Comparison of ENCODE assay signal across 19 cellular contexts in genomic region chr2:45412754-45413379, GRCh38.
A peak's percentile ranks its signal among the peaks of the same experiment; 100 is the strongest.
DNase-seq lines count a peak whose midpoint lies in the region; ATAC-seq, FAIRE-seq and TF ChIP-seq lines count a peak whose summit lies in the region.
"Had no signal": no experiment of that assay in that cellular context is flagged by ENCODE, and none has a peak within 500 bp of the region (broad histone marks: within the 10 kb centered on the region; RNA-seq: fewer than 3 reads in every experiment).

No MANE protein-coding gene starts in this region.

- H3K36me3 ChIP-seq in MM.1S (replicated peaks; ENCODE audit: insufficient read depth, low read length) (no peaks in the 10 kb centered on the region), K562 (ENCODE audit: control insufficient read depth, insufficient read depth, low read length) (peaks cover 20% of the 10 kb centered on the region), kidney (ENCODE audit: control insufficient read depth in 1 of 2, insufficient read depth in 2 of 2, low read length in 2 of 2) (peaks cover 0 to 6% of the 10 kb centered on the region in 2 donors)
- H3K36me3 ChIP-seq: colonic mucosa had no signal

- TF ChIP-seq RAD21 in K562 (CRISPR knock-in tag; conservative IDR thresholded peaks at IDR 0.05 in 1 of 2, IDR thresholded peaks at IDR 0.05 in 1 of 2): no peak

- no peaks in the 10 kb centered on the region for H3K27me3 Mint-ChIP-seq in mesothelial cell of epicardium (ENCODE audit: low read depth)
- no peaks in the 10 kb centered on the region for H3K27me3 Mint-ChIP-seq in naive thymus-derived CD8-positive, alpha-beta T cell
- H3K27me3 Mint-ChIP-seq: CD4-positive, alpha-beta memory T cell; stimulated activated naive CD8-positive, alpha-beta T cell treated with anti-CD3 and anti-CD28 coated beads, Interleukin-15, amount 100 ng/mL, for 72 hours had no signal

- peaks cover 4% of the 10 kb centered on the region for H3K9me3 Mint-ChIP-seq in mesothelial cell of epicardium
- H3K9me3 Mint-ChIP-seq in naive thymus-derived CD8-positive, alpha-beta T cell: no peaks in the 10 kb centered on the region
- H3K9me3 Mint-ChIP-seq: CD4-positive, alpha-beta memory T cell; stimulated activated naive CD8-positive, alpha-beta T cell treated with anti-CD3 and anti-CD28 coated beads, Interleukin-15, amount 100 ng/mL, for 72 hours had no signal

- no peak for TF ChIP-seq POLR2A in K562 (conservative IDR thresholded peaks at IDR 0.05)

- H3K27me3 ChIP-seq in MM.1S (replicated peaks; ENCODE audit: insufficient read depth, low read length) (no peaks in the 10 kb centered on the region), K562 (ENCODE audit: control insufficient read depth in 2 of 2, insufficient read depth in 2 of 2, low read length in 2 of 2) (no peaks in the 10 kb centered on the region)
- H3K27me3 ChIP-seq: colonic mucosa had no signal

- peak overlapping the region; percentile 40 for H3K4me2 ChIP-seq in MM.1S (ENCODE audit: low read depth, low read length)
- H3K4me2 ChIP-seq in K562 (ENCODE audit: insufficient read depth, low read length): no peak overlapping the region

- in situ Hi-C loops in K562 (cut with MboI) (no loop called here), GM13976 (cut with MboI; ENCODE audit: low sequenced_read_pairs, unreplicated experiment) (no loop called here)

- intact Hi-C loops in K562 (cut with micrococcal nuclease): no loop called here
- intact Hi-C loops in kidney (cut with DNase I): no loop called here

- FAIRE-seq in K562 (lab: Jason Lieb, UNC): peak; percentile 15
- FAIRE-seq in kidney (lab: Jason Lieb, UNC): no peak
- FAIRE-seq: HTR-8/SVneo had no signal

- H3K4me3 ChIP-seq in MM.1S (ENCODE audit: low read length): peak overlapping the region; percentile 33; the same call in 1 of the 2 replicates
- H3K4me3 ChIP-seq in K562: no peak overlapping the region
- H3K4me3 ChIP-seq in kidney (ENCODE audit: low read length in 2 of 2): no peak overlapping the region
- H3K4me3 ChIP-seq: colonic mucosa had no signal

- H3K4me3 Mint-ChIP-seq in mesothelial cell of epicardium: no peak overlapping the region
- H3K4me3 Mint-ChIP-seq in naive thymus-derived CD8-positive, alpha-beta T cell: no peak overlapping the region
- H3K4me3 Mint-ChIP-seq: activated CD8-positive, alpha-beta T cell treated with anti-CD3 and anti-CD28 coated beads, Interleukin-2, amount 10 ng/mL, durations not matched to agents 7 days and 5 days; CD4-positive, alpha-beta memory T cell; stimulated activated naive CD8-positive, alpha-beta T cell treated with anti-CD3 and anti-CD28 coated beads, Interleukin-15, amount 100 ng/mL, for 72 hours had no signal

- no peaks in the 10 kb centered on the region for H3K9me2 ChIP-seq in MM.1S (replicated peaks; ENCODE audit: insufficient read depth, low read length)

- peaks cover 18% of the 10 kb centered on the region for H3K36me3 Mint-ChIP-seq in mesothelial cell of epicardium
- H3K36me3 Mint-ChIP-seq in naive thymus-derived CD8-positive, alpha-beta T cell: peaks cover 9 to 67% (median 41%) of the 10 kb centered on the region in 3 donors

- WGBS in K562 (ENCODE audit: insufficient coverage, low coverage, missing lambda C conversion rate): 78% methylated on average over 2 of the region's 2 CpGs

- H3F3A ChIP-seq in MM.1S (ENCODE audit: insufficient read depth, low read length): peaks cover 22% of the 10 kb centered on the region

- ATAC-seq in K562: no peak
- ATAC-seq in naive thymus-derived CD8-positive, alpha-beta T cell: no peak
- ATAC-seq: activated CD8-positive, alpha-beta T cell treated with anti-CD3 and anti-CD28 coated beads, Interleukin-2, amount 10 ng/mL, durations not matched to agents 7 days and 5 days; left colon; Panc1; stimulated activated naive CD8-positive, alpha-beta T cell treated with anti-CD3 and anti-CD28 coated beads, Interleukin-15, amount 100 ng/mL, for 72 hours had no signal

- H3K79me2 ChIP-seq in MM.1S (ENCODE audit: low read length) (0 out of 2 replicates have a peak, but pooled peaks cover 12% of the 10 kb centered on the region), K562 (ENCODE audit: control insufficient read depth, insufficient read depth, low read length) (no peaks in the 10 kb centered on the region)

- TF ChIP-seq CTCF in MM.1S (IDR thresholded peaks at IDR 0.05; ENCODE audit: low read length): no peak
- no peak for TF ChIP-seq CTCF in K562 (IDR thresholded peaks at IDR 0.05 in 2 of 3, conservative IDR thresholded peaks at IDR 0.05 in 1 of 3; ENCODE audit: insufficient read depth in 2 of 3, low read depth in 1 of 3, low read length in 3 of 3)
- no peak for TF ChIP-seq CTCF in mesothelial cell of epicardium (IDR thresholded peaks at IDR 0.05; ENCODE audit: unreplicated experiment)
- TF ChIP-seq CTCF in GM13976 (IDR thresholded peaks at IDR 0.05; ENCODE audit: borderline replicate concordance, control extremely low read depth, extremely low read depth, insufficient read depth, missing control alignments): no peak
- no peak for TF ChIP-seq CTCF in kidney (IDR thresholded peaks at IDR 0.05; ENCODE audit: borderline replicate concordance, extremely low read depth, insufficient read depth)

- H3K4me1 ChIP-seq in MM.1S (ENCODE audit: low read length): peaks cover 27% of the 10 kb centered on the region
- no peaks in the 10 kb centered on the region for H3K4me1 ChIP-seq in K562 (replicated peaks in 1 of 2; ENCODE audit: control insufficient read depth in 2 of 2, insufficient read depth in 2 of 2, low read length in 2 of 2)
- H3K4me1 ChIP-seq in kidney (ENCODE audit: control insufficient read depth in 1 of 2, insufficient read depth in 1 of 2, low read depth in 1 of 2, low read length in 2 of 2): peaks cover 0 to 2% of the 10 kb centered on the region in 2 donors
- H3K4me1 ChIP-seq: colonic mucosa had no signal

- H3K9ac ChIP-seq in MM.1S (ENCODE audit: low read length) (peak overlapping the region; percentile 64), K562 (ENCODE audit: insufficient read depth in 1 of 2, low read depth in 2 of 2, low read length in 2 of 2) (no peak overlapping the region), kidney (ENCODE audit: low read length in 2 of 2) (no peak overlapping the region)

- H3K9me3 ChIP-seq in MM.1S (replicated peaks; ENCODE audit: insufficient read depth, low read length): no peaks in the 10 kb centered on the region
- H3K9me3 ChIP-seq in K562 (replicated peaks; ENCODE audit: control insufficient read depth, insufficient read depth, low read depth, low read length): no peaks in the 10 kb centered on the region; the same call in 1 of the 2 replicates
- H3K9me3 ChIP-seq in kidney (ENCODE audit: control insufficient read depth in 1 of 2, low read length in 2 of 2): no peaks in the 10 kb centered on the region
- H3K9me3 ChIP-seq: colonic mucosa had no signal

- no TSS peak for BruUV-seq in K562 (replicated peaks; lab: Mats Ljungman, UMichigan)

- CTCF ChIA-PET in K562 (lab: Yijun Ruan, JAX; ENCODE audit: low intra/inter-chr PET ratio): no interaction called here

- no peaks in the 10 kb centered on the region for H3K9me1 ChIP-seq in K562 (ENCODE audit: control insufficient read depth, insufficient read depth, low read length)

- no peak overlapping the region for H2AFZ ChIP-seq in MM.1S (ENCODE audit: low read length)
- H2AFZ ChIP-seq in K562 (ENCODE audit: low read depth, low read length): no peak overlapping the region

- no peaks in the 10 kb centered on the region for H4K20me1 ChIP-seq in MM.1S (ENCODE audit: insufficient read depth, low read length)
- H4K20me1 ChIP-seq in K562 (replicated peaks; ENCODE audit: control insufficient read depth, insufficient read depth, low read length): no peaks in the 10 kb centered on the region

- H3K27ac ChIP-seq in MM.1S (ENCODE audit: low read length): peak overlapping the region; percentile 93
- no peak overlapping the region for H3K27ac ChIP-seq in K562 (ENCODE audit: extremely low read depth, low read depth, low read length)
- H3K27ac ChIP-seq in kidney (ENCODE audit: low read depth in 2 of 2, low read length in 2 of 2): no peak overlapping the region
- H3K27ac ChIP-seq: colonic mucosa had no signal

- DNase-seq in GM03348 (ENCODE audit: low spot score) (peak; percentile 16), MM.1S (peak; percentile 86), K562 (ENCODE audit: extremely low read depth in 1 of 4, low spot score in 3 of 4) (no peak), mesothelial cell of epicardium (ENCODE audit: low spot score in 2 of 2, unreplicated experiment in 2 of 2) (no peak), GM13976 (ENCODE audit: low spot score) (no peak), kidney (no peak), amygdala (lab: John Stamatoyannopoulos, UW) (no peak)
- DNase-seq in naive thymus-derived CD8-positive, alpha-beta T cell: no peak
- DNase-seq: activated CD8-positive, alpha-beta T cell treated with anti-CD3 and anti-CD28 coated beads, Interleukin-2, amount 10 ng/mL, durations not matched to agents 7 days and 5 days; activated naive CD4-positive, alpha-beta T cell; CD4-positive, alpha-beta memory T cell; colonic mucosa; left colon; NCI-H2029; occipital lobe; stimulated activated CD4-positive, alpha-beta T cell treated with anti-CD3 and anti-CD28 coated beads, Interleukin-1b, Interleukin-23, amount 100 ng/mL, for 48 hours; stimulated activated naive CD8-positive, alpha-beta T cell treated with anti-CD3 and anti-CD28 coated beads, Interleukin-15, amount 100 ng/mL, for 72 hours had no signal

- H3K4me1 Mint-ChIP-seq in mesothelial cell of epicardium: peaks cover 9% of the 10 kb centered on the region
- H3K4me1 Mint-ChIP-seq in naive thymus-derived CD8-positive, alpha-beta T cell: peaks cover 0 to 3% (median 0%) of the 10 kb centered on the region in 4 donors

- POLR2A ChIA-PET in K562 (lab: Yijun Ruan, JAX): interaction anchor here (0.9 kb wide), 2 partner anchors 11 to 78 kb away, joined by 3 to 5 read pairs; no protein-coding TSS in a partner anchor
- POLR2A ChIA-PET in naive thymus-derived CD8-positive, alpha-beta T cell (lab: Charles Lee): no interaction called here

- peak overlapping the region; percentile 75 for H3K27ac Mint-ChIP-seq in mesothelial cell of epicardium
- no peak overlapping the region for H3K27ac Mint-ChIP-seq in naive thymus-derived CD8-positive, alpha-beta T cell
- H3K27ac Mint-ChIP-seq: activated CD8-positive, alpha-beta T cell treated with anti-CD3 and anti-CD28 coated beads, Interleukin-2, amount 10 ng/mL, durations not matched to agents 7 days and 5 days; CD4-positive, alpha-beta memory T cell; stimulated activated naive CD8-positive, alpha-beta T cell treated with anti-CD3 and anti-CD28 coated beads, Interleukin-15, amount 100 ng/mL, for 72 hours had no signal

- TF ChIP-seq EP300 in K562 (IDR thresholded peaks at IDR 0.05; ENCODE audit: low read length): no peak

TF ChIP-seq in K562, 482 proteins besides CTCF, POLR2A, EP300 and RAD21 (continues in another document):
- no peak for TF ChIP-seq E2F5 (CRISPR knock-in tag; IDR thresholded peaks at IDR 0.05)
- TF ChIP-seq ZKSCAN1 (IDR thresholded peaks at IDR 0.05; ENCODE audit: low read depth, low read length): no peak

Comparison
In these comparisons a context has a peak if more than half of its experiments do, and no peak if none do; other contexts are left out.
1. DNase-seq: peak in GM03348 (single experiment) and MM.1S (single experiment); none in K562 (0 of 4), mesothelial cell of epicardium (0 of 2), GM13976 (single experiment), kidney (single experiment), amygdala (0 of 56) and naive thymus-derived CD8-positive, alpha-beta T cell (0 of 10).